In genomic region chr20:59606566-59606965, GRCh38 we compare ENCODE assay signal across 25 cellular contexts. TPM values are rescaled to one million over a fixed set of nuclear protein-coding genes. Genes with fewer than 3 reads are reported as not detected.
"Had no signal": no experiment of that assay in that cellular context is flagged by ENCODE, and none has a peak within 500 bp of the region (broad histone marks: within the 10 kb centered on the region; RNA-seq: fewer than 3 reads in every experiment).

No MANE protein-coding gene starts in this region.

- H3K4me3 Mint-ChIP-seq: activated B cell treated with CpG ODN at 0.5 μM for 24 hours; activated naive CD4-positive, alpha-beta T cell treated with anti-CD3 and anti-CD28 coated beads for 36 hours; dendritic cell treated with granulocyte-macrophage colony-stimulating factor and Interleukin-4, amounts not matched to agents 40 ng/mL and 50 ng/mL, for 4 days; mesothelial cell of epicardium; natural killer cell treated with Interleukin-12 subunit alpha and Interleukin-12 subunit beta and Interleukin-15 and Interleukin-18, amount 100 ng/mL, for 72 hours; stimulated activated memory B cell treated with anti-CD40 and anti-IgM and Interleukin-4, amounts not matched to agents 10 μg/mL and 1 μg/mL and 100 μg/mL, for 72 hours had no signal

- DNase-seq: activated B cell treated with CpG ODN at 0.5 μM for 24 hours; activated CD4-positive, alpha-beta T cell treated with anti-CD3 and anti-CD28 coated beads for 4 hours; activated CD4-positive, alpha-beta T cell treated with anti-CD3 and anti-CD28 coated beads, Interleukin-2, amount 50 U/mL, for 48 hours; activated CD8-positive, alpha-beta memory T cell treated with anti-CD3 and anti-CD28 coated beads, Interleukin-2, amount 50 U/mL, for 48 hours; activated naive CD4-positive, alpha-beta T cell treated with anti-CD3 and anti-CD28 coated beads for 36 hours; activated T-cell treated with anti-CD3 and anti-CD28 coated beads, Interleukin-2, amount 50 U/mL, for 48 hours; effector CD8-positive, alpha-beta T cell; foreskin keratinocyte; left ventricle myocardium superior; mammary epithelial cell; sigmoid colon; stimulated activated CD4-positive, alpha-beta T cell treated with anti-CD3 and anti-CD28 coated beads, Interleukin-15, amount 100 ng/mL, for 24 hours; stomach; T1000; testis; trophoblast cell had no signal

- H3K9me3 Mint-ChIP-seq: activated B cell treated with CpG ODN at 0.5 μM for 24 hours; activated naive CD4-positive, alpha-beta T cell treated with anti-CD3 and anti-CD28 coated beads for 36 hours; dendritic cell treated with granulocyte-macrophage colony-stimulating factor and Interleukin-4, amounts not matched to agents 40 ng/mL and 50 ng/mL, for 4 days; natural killer cell treated with Interleukin-12 subunit alpha and Interleukin-12 subunit beta and Interleukin-15 and Interleukin-18, amount 100 ng/mL, for 72 hours; stimulated activated memory B cell treated with anti-CD40 and anti-IgM and Interleukin-4, amounts not matched to agents 10 μg/mL and 1 μg/mL and 100 μg/mL, for 72 hours had no signal

- H3K27ac Mint-ChIP-seq: activated B cell treated with CpG ODN at 0.5 μM for 24 hours; activated naive CD4-positive, alpha-beta T cell treated with anti-CD3 and anti-CD28 coated beads for 36 hours; dendritic cell treated with granulocyte-macrophage colony-stimulating factor and Interleukin-4, amounts not matched to agents 40 ng/mL and 50 ng/mL, for 4 days; mesothelial cell of epicardium; natural killer cell treated with Interleukin-12 subunit alpha and Interleukin-12 subunit beta and Interleukin-15 and Interleukin-18, amount 100 ng/mL, for 72 hours; stimulated activated memory B cell treated with anti-CD40 and anti-IgM and Interleukin-4, amounts not matched to agents 10 μg/mL and 1 μg/mL and 100 μg/mL, for 72 hours had no signal

- H3K36me3 Mint-ChIP-seq: mesothelial cell of epicardium; natural killer cell treated with Interleukin-12 subunit alpha and Interleukin-12 subunit beta and Interleukin-15 and Interleukin-18, amount 100 ng/mL, for 72 hours; stimulated activated memory B cell treated with anti-CD40 and anti-IgM and Interleukin-4, amounts not matched to agents 10 μg/mL and 1 μg/mL and 100 μg/mL, for 72 hours had no signal

- H3K4me1 Mint-ChIP-seq: activated B cell treated with CpG ODN at 0.5 μM for 24 hours; mesothelial cell of epicardium; stimulated activated memory B cell treated with anti-CD40 and anti-IgM and Interleukin-4, amounts not matched to agents 10 μg/mL and 1 μg/mL and 100 μg/mL, for 72 hours had no signal

RNA-seq across cellular contexts. Expression of gene PHACTR3, which starts 2.2 kb away (rescaled TPM):
- total RNA-seq: activated B cell treated with CpG ODN at 0.5 μM for 24 hours; activated CD8-positive, alpha-beta memory T cell treated with anti-CD3 and anti-CD28 coated beads for 36 hours; activated naive CD4-positive, alpha-beta T cell treated with anti-CD3 and anti-CD28 coated beads for 36 hours; chondrocyte; glomerular endothelial cell; kidney epithelial cell; natural killer cell treated with Interleukin-12 subunit alpha and Interleukin-12 subunit beta and Interleukin-15 and Interleukin-18, amount 100 ng/mL, for 72 hours; T-helper 1 cell treated with Interleukin-12 subunit alpha and Interleukin-12 subunit beta and Interleukin-4 antibody, amounts not matched to agents 30 ng/mL and 1 ng/mL, for 36 hours had no signal
